ENCODE assay signal across 18 cellular contexts in genomic region chr15:70791248-70791647, GRCh38.
"Had no signal": no experiment of that assay in that cellular context is flagged by ENCODE, and none has a peak within 500 bp of the region (broad histone marks: within the 10 kb centered on the region; RNA-seq: fewer than 3 reads in every experiment).

No MANE protein-coding gene starts in this region.

- H3K4me3 ChIP-seq: gastroesophageal sphincter, heart right ventricle, pancreas, spleen had no signal

- H3K4me1 ChIP-seq: gastroesophageal sphincter, pancreas had no signal

- H3K9me3 ChIP-seq: gastroesophageal sphincter, heart right ventricle, pancreas, spleen had no signal

- ATAC-seq: activated CD8-positive, alpha-beta memory T cell treated with anti-CD3 and anti-CD28 coated beads, Interleukin-2, amount 10 ng/mL, durations not matched to agents 7 days and 5 days; activated T-helper 17 cell treated with anti-CD3 and anti-CD28 coated beads, Interleukin-2, amount 50 U/mL, for 72 hours; gastroesophageal sphincter; heart right ventricle; left ventricle myocardium superior; naive thymus-derived CD8-positive, alpha-beta T cell; pancreas; sciatic nerve; stimulated activated naive B cell treated with anti-CD40 and anti-IgM and Interleukin-4, amounts not matched to agents 10 μg/mL and 1 μg/mL and 100 μg/mL, for 72 hours; T-cell had no signal

- H3K36me3 ChIP-seq: gastroesophageal sphincter, heart right ventricle, pancreas, spleen had no signal

- DNase-seq: activated CD4-positive, alpha-beta memory T cell treated with anti-CD3 and anti-CD28 coated beads, Interleukin-2, amount 10 ng/mL, durations not matched to agents 7 days and 5 days; activated CD4-positive, alpha-beta T cell treated with anti-CD3 and anti-CD28 coated beads for 4 hours; activated CD8-positive, alpha-beta memory T cell treated with anti-CD3 and anti-CD28 coated beads, Interleukin-2, amount 10 ng/mL, durations not matched to agents 7 days and 5 days; activated naive CD4-positive, alpha-beta T cell treated with Interleukin-2 at 50 U/mL for 16 hours; central memory CD4-positive, alpha-beta T cell; endodermal cell; heart right ventricle; immature natural killer cell; left ventricle myocardium superior; naive thymus-derived CD8-positive, alpha-beta T cell; pancreas; spleen; stimulated activated naive B cell treated with anti-CD40 and anti-IgM and Interleukin-4, amounts not matched to agents 10 μg/mL and 1 μg/mL and 100 μg/mL, for 72 hours; T-cell had no signal

- H3K27ac ChIP-seq: epithelial cell of prostate, gastroesophageal sphincter, heart right ventricle, pancreas, spleen had no signal

- H3K27me3 ChIP-seq: gastroesophageal sphincter, heart right ventricle, pancreas had no signal
